Comparison of ENCODE assay signal across 31 cellular contexts in the genomic region with DNA sequence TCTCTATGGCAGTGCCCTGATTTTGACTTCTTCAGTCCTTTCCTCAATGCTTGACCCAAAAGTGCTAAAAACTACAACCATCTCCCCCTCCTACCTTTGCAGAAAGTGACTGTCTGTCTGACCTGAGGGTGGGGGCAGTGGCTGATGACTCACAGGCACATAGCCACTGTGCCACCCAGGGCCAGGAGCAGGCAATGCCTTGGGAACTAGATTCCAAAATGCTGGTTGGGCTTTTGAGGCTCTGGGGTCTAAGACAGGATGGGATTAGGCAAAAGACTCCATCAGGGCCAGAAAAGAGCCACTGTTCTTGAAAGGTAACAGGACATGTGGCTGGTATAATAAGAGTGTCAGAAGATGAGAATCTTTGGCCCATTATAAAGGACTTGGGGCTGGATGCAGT.
"Had no signal": no experiment of that assay in that cellular context is flagged by ENCODE, and none has a peak within 500 bp of the region (broad histone marks: within the 10 kb centered on the region; RNA-seq: fewer than 3 reads in every experiment).

No MANE protein-coding gene starts in this region.

- H3K9me3 ChIP-seq: adrenal gland, body of pancreas, colonic mucosa, gastrocnemius medialis, heart left ventricle had no signal

- H3K4me3 Mint-ChIP-seq: activated CD4-positive, alpha-beta memory T cell treated with anti-CD3 and anti-CD28 coated beads for 36 hours; activated CD4-positive, alpha-beta T cell treated with anti-CD3 and anti-CD28 coated beads for 36 hours; activated CD4-positive, alpha-beta T cell treated with anti-CD3 and anti-CD28 coated beads, Interleukin-2, amount 10 ng/mL, durations not matched to agents 24 days and 14 days; activated CD8-positive, alpha-beta memory T cell treated with anti-CD3 and anti-CD28 coated beads, Interleukin-2, amount 10 ng/mL, durations not matched to agents 7 days and 5 days; activated CD8-positive, alpha-beta T cell treated with anti-CD3 and anti-CD28 coated beads, Interleukin-2, amount 10 ng/mL, durations not matched to agents 7 days and 5 days; activated naive CD4-positive, alpha-beta T cell treated with anti-CD3 and anti-CD28 coated beads for 36 hours; activated naive CD4-positive, alpha-beta T cell treated with anti-CD3 and anti-CD28 coated beads, Interleukin-2, amount 50 U/mL, for 24 hours; activated naive CD8-positive, alpha-beta T cell treated with anti-CD3 and anti-CD28 coated beads for 36 hours; activated naive CD8-positive, alpha-beta T cell treated with anti-CD3 and anti-CD28 coated beads, Interleukin-2, amount 50 U/mL, for 24 hours; activated T-helper 1 cell treated with anti-CD3 and anti-CD28 coated beads, Interleukin-12 subunit alpha, Interleukin-12 subunit beta, Interleukin-2, Interleukin-4 antibody, amounts not matched to agents 30 ng/mL and 10 ng/mL and 1 ng/mL, durations not matched to agents 14 hours and 24 hours and 36 hours had no signal

- ATAC-seq: activated CD4-positive, alpha-beta T cell treated with anti-CD3 and anti-CD28 coated beads for 36 hours; activated CD8-positive, alpha-beta memory T cell treated with anti-CD3 and anti-CD28 coated beads, Interleukin-2, amount 10 ng/mL, durations not matched to agents 7 days and 5 days; activated CD8-positive, alpha-beta T cell treated with anti-CD3 and anti-CD28 coated beads, Interleukin-2, amount 10 ng/mL, durations not matched to agents 7 days and 5 days; activated naive CD8-positive, alpha-beta T cell treated with anti-CD3 and anti-CD28 coated beads, Interleukin-2, amount 50 U/mL, for 24 hours; body of pancreas; esophagus mucosa; foreskin keratinocyte; gastrocnemius medialis; heart left ventricle had no signal

- H3K36me3 Mint-ChIP-seq: activated CD4-positive, alpha-beta memory T cell treated with anti-CD3 and anti-CD28 coated beads for 36 hours; activated CD8-positive, alpha-beta memory T cell treated with anti-CD3 and anti-CD28 coated beads, Interleukin-2, amount 10 ng/mL, durations not matched to agents 7 days and 5 days; activated naive CD4-positive, alpha-beta T cell treated with anti-CD3 and anti-CD28 coated beads, Interleukin-2, amount 50 U/mL, for 24 hours; activated naive CD8-positive, alpha-beta T cell treated with anti-CD3 and anti-CD28 coated beads for 36 hours had no signal

- DNase-seq: activated CD4-positive, alpha-beta memory T cell treated with anti-CD3 and anti-CD28 coated beads for 36 hours; activated CD4-positive, alpha-beta T cell treated with anti-CD3 and anti-CD28 coated beads for 36 hours; activated CD4-positive, alpha-beta T cell treated with anti-CD3 and anti-CD28 coated beads, Interleukin-2, amount 10 ng/mL, durations not matched to agents 24 days and 14 days; activated CD4-positive, CD25-positive, alpha-beta regulatory T cell; activated CD4-positive, CD25-positive, alpha-beta regulatory T cell treated with anti-CD3 and anti-CD28 coated beads, Interleukin-2, amount 50 U/mL, for 72 hours; activated CD8-positive, alpha-beta memory T cell treated with anti-CD3 and anti-CD28 coated beads, Interleukin-2, amount 10 ng/mL, durations not matched to agents 7 days and 5 days; activated CD8-positive, alpha-beta memory T cell treated with anti-CD3 and anti-CD28 coated beads, Interleukin-2, amount 50 U/mL, for 4 hours; activated CD8-positive, alpha-beta T cell treated with anti-CD3 and anti-CD28 coated beads, Interleukin-2, amount 10 ng/mL, durations not matched to agents 7 days and 5 days; activated effector memory CD4-positive, alpha-beta T cell treated with anti-CD3 and anti-CD28 coated beads, Interleukin-2, amount 50 U/mL, for 16 hours; activated naive CD4-positive, alpha-beta T cell treated with anti-CD3 and anti-CD28 coated beads for 36 hours; activated naive CD8-positive, alpha-beta T cell treated with anti-CD3 and anti-CD28 coated beads for 36 hours; activated naive CD8-positive, alpha-beta T cell treated with anti-CD3 and anti-CD28 coated beads, Interleukin-2, amount 50 U/mL, for 24 hours; activated T-cell treated with anti-CD3 and anti-CD28 coated beads, Interleukin-2, amount 50 U/mL, for 1 hour; activated T-cell treated with anti-CD3 and anti-CD28 coated beads, Interleukin-2, amount 50 U/mL, for 48 hours; adrenal gland; amygdala; aorta; body of pancreas; caudate nucleus; colonic mucosa; effector CD8-positive, alpha-beta T cell; foreskin keratinocyte; gastrocnemius medialis; glutamatergic neuron; heart left ventricle; T-helper 1 cell; T-helper 2 cell had no signal

- H3K27me3 Mint-ChIP-seq: activated CD4-positive, alpha-beta memory T cell treated with anti-CD3 and anti-CD28 coated beads for 36 hours; activated naive CD4-positive, alpha-beta T cell treated with anti-CD3 and anti-CD28 coated beads, Interleukin-2, amount 50 U/mL, for 24 hours had no signal

- H3K27ac Mint-ChIP-seq: activated CD4-positive, alpha-beta memory T cell treated with anti-CD3 and anti-CD28 coated beads for 36 hours; activated CD4-positive, alpha-beta T cell treated with anti-CD3 and anti-CD28 coated beads for 36 hours; activated CD4-positive, alpha-beta T cell treated with anti-CD3 and anti-CD28 coated beads, Interleukin-2, amount 10 ng/mL, durations not matched to agents 24 days and 14 days; activated CD8-positive, alpha-beta memory T cell treated with anti-CD3 and anti-CD28 coated beads, Interleukin-2, amount 10 ng/mL, durations not matched to agents 7 days and 5 days; activated CD8-positive, alpha-beta T cell treated with anti-CD3 and anti-CD28 coated beads, Interleukin-2, amount 10 ng/mL, durations not matched to agents 7 days and 5 days; activated naive CD4-positive, alpha-beta T cell treated with anti-CD3 and anti-CD28 coated beads for 36 hours; activated naive CD4-positive, alpha-beta T cell treated with anti-CD3 and anti-CD28 coated beads, Interleukin-2, amount 50 U/mL, for 24 hours; activated naive CD8-positive, alpha-beta T cell treated with anti-CD3 and anti-CD28 coated beads for 36 hours; activated naive CD8-positive, alpha-beta T cell treated with anti-CD3 and anti-CD28 coated beads, Interleukin-2, amount 50 U/mL, for 24 hours; activated T-helper 1 cell treated with anti-CD3 and anti-CD28 coated beads, Interleukin-12 subunit alpha, Interleukin-12 subunit beta, Interleukin-2, Interleukin-4 antibody, amounts not matched to agents 30 ng/mL and 10 ng/mL and 1 ng/mL, durations not matched to agents 14 hours and 24 hours and 36 hours; activated T-helper 2 cell treated with anti-CD3 and anti-CD28 coated beads, Interferon-gamma antibody, Interleukin-2, Interleukin-4, amounts not matched to agents 10 μg/mL and 5 μg/mL and 100 μg/mL, durations not matched to agents 14 hours and 24 hours and 36 hours had no signal
